14 cellular contexts compared by ENCODE assay signal in genomic region chr2:112629823-112630222, GRCh38. TPM values are rescaled to one million over a fixed set of nuclear protein-coding genes. Genes with fewer than 3 reads are reported as not detected.
DNase-seq lines count a peak whose midpoint lies in the region; ATAC-seq, FAIRE-seq and TF ChIP-seq lines count a peak whose summit lies in the region.
"Had no signal": no experiment of that assay in that cellular context is flagged by ENCODE, and none has a peak within 500 bp of the region (broad histone marks: within the 10 kb centered on the region; RNA-seq: fewer than 3 reads in every experiment).

No MANE protein-coding gene starts in this region.

- H4K20me1 ChIP-seq in BLaER1 (no peaks in the 10 kb centered on the region), astrocyte (ENCODE audit: insufficient read depth, low read length) (no peaks in the 10 kb centered on the region)

- peak overlapping the region; percentile 31 for H2AFZ ChIP-seq in astrocyte (ENCODE audit: low read depth, low read length)

- TF ChIP-seq CTCF in astrocyte (IDR thresholded peaks at IDR 0.05; ENCODE audit: insufficient read depth, low read depth, low read length): no peak
- TF ChIP-seq CTCF in BE2C (IDR thresholded peaks at IDR 0.05; ENCODE audit: low read depth, low read length): no peak

- peak overlapping the region in 5 of 8 donors; percentile 82 to 97 (median 87) for H3K4me3 Mint-ChIP-seq in CD4-positive, alpha-beta memory T cell
- no peak overlapping the region for H3K4me3 Mint-ChIP-seq in astrocyte (ENCODE audit: unreplicated experiment)
- peak overlapping the region in 8 of 10 donors; percentile 32 to 93 (median 84) for H3K4me3 Mint-ChIP-seq in naive thymus-derived CD8-positive, alpha-beta T cell
- H3K4me3 Mint-ChIP-seq: activated B cell treated with CpG ODN at 0.5 μM for 24 hours; dendritic cell treated with granulocyte-macrophage colony-stimulating factor and Interleukin-4, amounts not matched to agents 40 ng/mL and 50 ng/mL, for 4 days had no signal

- H3K36me3 ChIP-seq in BLaER1 (no peaks in the 10 kb centered on the region), astrocyte (ENCODE audit: insufficient read depth, low read length) (no peaks in the 10 kb centered on the region), BE2C (no peaks in the 10 kb centered on the region)
- no peaks in the 10 kb centered on the region for H3K36me3 ChIP-seq in CD4-positive, alpha-beta memory T cell (ENCODE audit: insufficient read depth, low read length)
- H3K36me3 ChIP-seq: ascending aorta had no signal

- no peak for ATAC-seq in naive thymus-derived CD8-positive, alpha-beta T cell
- ATAC-seq in GM21786 (IDR thresholded peaks at IDR 0.05; ENCODE audit: unreplicated experiment): no peak
- ATAC-seq: GM12878 had no signal

- H3K9ac ChIP-seq in BLaER1 (no peak overlapping the region), astrocyte (ENCODE audit: low read length) (peak overlapping the region; percentile 21)

- H3K4me1 ChIP-seq in BLaER1 (peaks cover 64% of the 10 kb centered on the region), astrocyte (ENCODE audit: insufficient read depth, low read length) (peaks cover 61% of the 10 kb centered on the region), BE2C (no peaks in the 10 kb centered on the region)
- peaks cover 93% of the 10 kb centered on the region for H3K4me1 ChIP-seq in CD4-positive, alpha-beta memory T cell (ENCODE audit: insufficient read depth, low read length)

- no peak for FAIRE-seq in astrocyte (lab: Jason Lieb, UNC)
- FAIRE-seq: GM12878 had no signal

- H3K4me2 ChIP-seq in BLaER1: peak overlapping the region; percentile 85; the same call in 1 of the 2 replicates
- peak overlapping the region; percentile 78 for H3K4me2 ChIP-seq in astrocyte (ENCODE audit: low read length)

- peak overlapping the region; percentile 86 to 98 (median 96) for H3K27ac Mint-ChIP-seq in CD4-positive, alpha-beta memory T cell
- no peak overlapping the region for H3K27ac Mint-ChIP-seq in astrocyte (ENCODE audit: unreplicated experiment)
- H3K27ac Mint-ChIP-seq in naive thymus-derived CD8-positive, alpha-beta T cell: peak overlapping the region; percentile 85 to 98 (median 96)
- H3K27ac Mint-ChIP-seq: activated B cell treated with CpG ODN at 0.5 μM for 24 hours; dendritic cell treated with granulocyte-macrophage colony-stimulating factor and Interleukin-4, amounts not matched to agents 40 ng/mL and 50 ng/mL, for 4 days had no signal

- POLR2A ChIA-PET in CD4-positive, alpha-beta memory T cell (lab: Charles Lee; ENCODE audit: partially characterized antibody): interaction anchor here (0.9 to 15.6 kb wide), 6 partner anchors 14 to 97 kb away, joined by 3 to 521 read pairs (median 9); partner anchors contain the start of genes POLR1B and SLC20A1
- POLR2A ChIA-PET in naive thymus-derived CD8-positive, alpha-beta T cell (lab: Charles Lee): interaction anchor here (1.3 to 14.0 kb wide), 5 partner anchors 15 to 60 kb away, joined by 3 to 330 read pairs (median 11); partner anchors contain the start of genes CHCHD5 and SLC20A1

- peaks cover 0 to 6% of the 10 kb centered on the region in 2 donors for H3K36me3 Mint-ChIP-seq in CD4-positive, alpha-beta memory T cell
- H3K36me3 Mint-ChIP-seq in astrocyte (ENCODE audit: low read depth, unreplicated experiment): no peaks in the 10 kb centered on the region
- H3K36me3 Mint-ChIP-seq in naive thymus-derived CD8-positive, alpha-beta T cell: no peaks in the 10 kb centered on the region

- no peaks in the 10 kb centered on the region for H3K9me3 ChIP-seq in BLaER1
- H3K9me3 ChIP-seq in CD4-positive, alpha-beta memory T cell (ENCODE audit: control insufficient read depth in 1 of 2, low read length in 2 of 2): no peaks in the 10 kb centered on the region
- no peaks in the 10 kb centered on the region for H3K9me3 ChIP-seq in astrocyte (ENCODE audit: insufficient read depth, low read depth, low read length)
- no peaks in the 10 kb centered on the region for H3K9me3 ChIP-seq in BE2C
- H3K9me3 ChIP-seq: ascending aorta had no signal

- H3K4me3 ChIP-seq in BLaER1: no peak overlapping the region
- no peak overlapping the region for H3K4me3 ChIP-seq in CD4-positive, alpha-beta memory T cell (ENCODE audit: low read length in 2 of 2)
- H3K4me3 ChIP-seq in astrocyte (ENCODE audit: insufficient read depth, low read depth, low read length): no peak overlapping the region
- no peak overlapping the region for H3K4me3 ChIP-seq in BE2C (ENCODE audit: low read depth, low read length)
- H3K4me3 ChIP-seq: ascending aorta, GM12878 had no signal

- H3K27ac ChIP-seq in BLaER1: no peak overlapping the region
- peak overlapping the region; percentile 45 for H3K27ac ChIP-seq in CD4-positive, alpha-beta memory T cell (ENCODE audit: low read depth, low read length)
- H3K27ac ChIP-seq in astrocyte (ENCODE audit: low read depth, low read length): no peak overlapping the region
- H3K27ac ChIP-seq: ascending aorta had no signal

- DNase-seq in CD4-positive, alpha-beta memory T cell: no peak
- DNase-seq in astrocyte (ENCODE audit: low read depth) (no peak), BE2C (no peak), NCI-H146 treated with DMSO at 0.1 percent for 48 hours (lab: John Stamatoyannopoulos, UW; ENCODE audit: unreplicated experiment) (no peak)
- DNase-seq in naive thymus-derived CD8-positive, alpha-beta T cell: no peak
- DNase-seq: activated B cell treated with CpG ODN at 0.5 μM for 24 hours; NCI-H1417 treated with DMSO at 0.1 percent for 48 hours; NCI-H345; stimulated activated CD4-positive, alpha-beta T cell treated with anti-CD3 and anti-CD28 coated beads, Interleukin-12 subunit alpha, Interleukin-12 subunit beta, amount 100 ng/mL, for 4 hours had no signal

- H3K27me3 ChIP-seq in BLaER1 (no peaks in the 10 kb centered on the region), astrocyte (ENCODE audit: insufficient read depth, low read length) (no peaks in the 10 kb centered on the region), BE2C (no peaks in the 10 kb centered on the region)
- H3K27me3 ChIP-seq in CD4-positive, alpha-beta memory T cell (ENCODE audit: insufficient read depth, low read length): no peaks in the 10 kb centered on the region
- H3K27me3 ChIP-seq: ascending aorta had no signal

- CTCF ChIA-PET in CD4-positive, alpha-beta memory T cell (lab: Charles Lee; ENCODE audit: partially characterized antibody): interaction anchor here (0.8 to 14.0 kb wide), 9 partner anchors 9 to 97 kb away, joined by 3 to 319 read pairs (median 5); partner anchors contain the start of gene SLC20A1

- H3K4me1 Mint-ChIP-seq in CD4-positive, alpha-beta memory T cell: peaks cover 47 to 93% (median 73%) of the 10 kb centered on the region in 4 donors
- peaks cover 62% of the 10 kb centered on the region for H3K4me1 Mint-ChIP-seq in astrocyte (ENCODE audit: low read depth, unreplicated experiment)
- H3K4me1 Mint-ChIP-seq in naive thymus-derived CD8-positive, alpha-beta T cell: peaks cover 33 to 93% (median 75%) of the 10 kb centered on the region in 4 donors

- no peaks in the 10 kb centered on the region for H3K79me2 ChIP-seq in astrocyte (ENCODE audit: insufficient read depth, low read length)

- no peaks in the 10 kb centered on the region for H3K9me3 Mint-ChIP-seq in CD4-positive, alpha-beta memory T cell
- H3K9me3 Mint-ChIP-seq in astrocyte (ENCODE audit: unreplicated experiment): peaks cover 3% of the 10 kb centered on the region
- no peaks in the 10 kb centered on the region for H3K9me3 Mint-ChIP-seq in naive thymus-derived CD8-positive, alpha-beta T cell
- H3K9me3 Mint-ChIP-seq: activated B cell treated with CpG ODN at 0.5 μM for 24 hours; dendritic cell treated with granulocyte-macrophage colony-stimulating factor and Interleukin-4, amounts not matched to agents 40 ng/mL and 50 ng/mL, for 4 days had no signal

- intact Hi-C loops in CD4-positive, alpha-beta memory T cell (cut with micrococcal nuclease): no loop called here

- peaks cover 0 to 3% of the 10 kb centered on the region in 2 donors for H3K27me3 Mint-ChIP-seq in CD4-positive, alpha-beta memory T cell
- H3K27me3 Mint-ChIP-seq in astrocyte (ENCODE audit: low read depth, unreplicated experiment): no peaks in the 10 kb centered on the region
- peaks cover 0 to 2% (median 0%) of the 10 kb centered on the region in 5 donors for H3K27me3 Mint-ChIP-seq in naive thymus-derived CD8-positive, alpha-beta T cell
- H3K27me3 Mint-ChIP-seq: activated B cell treated with CpG ODN at 0.5 μM for 24 hours had no signal

RNA-seq across cellular contexts. Expression of gene SLC20A1, which starts 15.9 kb away (rescaled TPM):
- total RNA-seq in CD4-positive, alpha-beta memory T cell: 10 to 100 TPM; 93.5 to 94.0 TPM
- polyA plus RNA-seq in CD4-positive, alpha-beta memory T cell: 10 to 100 TPM; 25.5 to 36.7 TPM
- 96.7 and 122 TPM in 2 replicates for total RNA-seq in astrocyte
- 10 to 100 TPM; 71.2 to 75.6 TPM for total RNA-seq in naive thymus-derived CD8-positive, alpha-beta T cell
- 10 to 100 TPM; 17.0 to 33.7 (median 21.2) TPM for polyA plus RNA-seq in naive thymus-derived CD8-positive, alpha-beta T cell
- polyA plus RNA-seq in BE2C (2012; ENCODE audit: insufficient read depth, insufficient read length, low read depth): 24.0 TPM

RNA-seq across cellular contexts. Expression of gene CHCHD5, which starts 45.4 kb away (rescaled TPM):
- total RNA-seq in CD4-positive, alpha-beta memory T cell: 10 to 100 TPM; 23.3 to 24.9 TPM
- polyA plus RNA-seq in CD4-positive, alpha-beta memory T cell: 10 to 100 TPM; 40.2 to 71.1 TPM
- total RNA-seq in astrocyte: 17.9 and 25.3 TPM in 2 replicates
- total RNA-seq in naive thymus-derived CD8-positive, alpha-beta T cell: 10 to 100 TPM; 20.8 to 27.1 TPM
- 10 to 100 TPM; 43.6 to 61.7 (median 46.2) TPM for polyA plus RNA-seq in naive thymus-derived CD8-positive, alpha-beta T cell
- polyA plus RNA-seq in BE2C (2012; ENCODE audit: insufficient read depth, insufficient read length, low read depth): 59.8 TPM
